ENCODE assay signal across 15 cellular contexts in genomic region chrX:18491601-18492000, GRCh38.
DNase-seq lines count a peak whose midpoint lies in the region; ATAC-seq, FAIRE-seq and TF ChIP-seq lines count a peak whose summit lies in the region.
"Had no signal": no experiment of that assay in that cellular context is flagged by ENCODE, and none has a peak within 500 bp of the region (broad histone marks: within the 10 kb centered on the region; RNA-seq: fewer than 3 reads in every experiment).

No MANE protein-coding gene starts in this region.

- H3K27me3 ChIP-seq in IMR-90 (ENCODE audit: control insufficient read depth, insufficient read depth, low read length), result no peaks in the 10 kb centered on the region
- no peaks in the 10 kb centered on the region for H3K27me3 ChIP-seq in osteoblast (ENCODE audit: insufficient read depth, low read length)
- H3K27me3 ChIP-seq: BE2C had no signal

- H2AK9ac ChIP-seq in IMR-90 (replicated peaks; ENCODE audit: low read depth, low read length, poor library complexity), result no peak overlapping the region

- no peak overlapping the region for H4K8ac ChIP-seq in IMR-90 (ENCODE audit: low read depth in 2 of 2, low read length in 2 of 2)

- H3K79me1 ChIP-seq in IMR-90 (ENCODE audit: low read depth in 1 of 2, low read length in 2 of 2), result peaks cover 0 to 8% of the 10 kb centered on the region in 2 experiments; a peak in 1 of 4 replicates

- no peak overlapping the region for H2BK20ac ChIP-seq in IMR-90 (ENCODE audit: low read depth, low read length)

- ATAC-seq in A549, result no peak
- no peak for ATAC-seq in IMR-90 (ENCODE audit: low read depth)
- ATAC-seq in GM19463 (IDR thresholded peaks at IDR 0.05; ENCODE audit: unreplicated experiment), result no peak

- H4K91ac ChIP-seq in IMR-90 (ENCODE audit: insufficient read depth, low read depth, low read length), result no peak overlapping the region

- H3K4me1 Mint-ChIP-seq in chondrocyte (ENCODE audit: low read depth), result peaks cover 25% of the 10 kb centered on the region
- H3K4me1 Mint-ChIP-seq in T-helper 2 cell treated with Interferon-gamma antibody and Interleukin-4, amounts not matched to agents 5 μg/mL and 100 μg/mL, for 36 hours (ENCODE audit: low read depth), result no peaks in the 10 kb centered on the region
- H3K4me1 Mint-ChIP-seq: CD4-positive, alpha-beta memory T cell had no signal

- no peaks in the 10 kb centered on the region for H3K36me3 Mint-ChIP-seq in chondrocyte (ENCODE audit: low read depth)
- no peaks in the 10 kb centered on the region for H3K36me3 Mint-ChIP-seq in T-helper 2 cell treated with Interferon-gamma antibody and Interleukin-4, amounts not matched to agents 5 μg/mL and 100 μg/mL, for 36 hours (ENCODE audit: low read depth)
- H3K36me3 Mint-ChIP-seq: CD4-positive, alpha-beta memory T cell had no signal

- no peak overlapping the region for H3K4me3 ChIP-seq in A549
- no peak overlapping the region for H3K4me3 ChIP-seq in IMR-90 (ENCODE audit: insufficient read depth, low read depth, low read length)
- no peak overlapping the region for H3K4me3 ChIP-seq in osteoblast (ENCODE audit: insufficient read depth, low read length)

- H3K9ac ChIP-seq in IMR-90 (ENCODE audit: low read depth, low read length), result no peak overlapping the region

- H4K20me1 ChIP-seq in IMR-90 (ENCODE audit: insufficient read depth, low read length) (no peaks in the 10 kb centered on the region), osteoblast (ENCODE audit: insufficient read depth, low read length) (no peaks in the 10 kb centered on the region)

- H2BK15ac ChIP-seq in IMR-90 (ENCODE audit: low read depth, low read length), result no peak overlapping the region

- H3K9me3 Mint-ChIP-seq in chondrocyte (ENCODE audit: low read depth), result peaks cover 21% of the 10 kb centered on the region
- no peaks in the 10 kb centered on the region for H3K9me3 Mint-ChIP-seq in T-helper 2 cell treated with Interferon-gamma antibody and Interleukin-4, amounts not matched to agents 5 μg/mL and 100 μg/mL, for 36 hours
- H3K9me3 Mint-ChIP-seq: CD4-positive, alpha-beta memory T cell had no signal

- 93% methylated on average over 2 of the region's 2 CpGs for WGBS in A549 (ENCODE audit: missing lambda C conversion rate)
- no CpG with 5 or more reads among the region's 2 CpGs for WGBS in IMR-90 (ENCODE audit: extremely low coverage in 2 of 2, insufficient read length in 1 of 2), 2 experiments

- TF ChIP-seq RAD21 in A549 (conservative IDR thresholded peaks at IDR 0.05 in 1 of 2, IDR thresholded peaks at IDR 0.05 in 1 of 2) (no peak), IMR-90 (IDR thresholded peaks at IDR 0.05; ENCODE audit: low read length) (no peak)

- H3K27me3 Mint-ChIP-seq in chondrocyte (ENCODE audit: low read depth), result no peaks in the 10 kb centered on the region
- no peaks in the 10 kb centered on the region for H3K27me3 Mint-ChIP-seq in T-helper 2 cell treated with Interferon-gamma antibody and Interleukin-4, amounts not matched to agents 5 μg/mL and 100 μg/mL, for 36 hours (ENCODE audit: low read depth)
- H3K27me3 Mint-ChIP-seq: CD4-positive, alpha-beta memory T cell had no signal

- H2BK120ac ChIP-seq in IMR-90 (ENCODE audit: low read depth, low read length), result no peak overlapping the region

- no TSS peak for BruUV-seq in IMR-90 (replicated peaks; lab: Mats Ljungman, UMichigan)

- no peak for TF ChIP-seq EP300 in A549 (IDR thresholded peaks at IDR 0.05)

- POLR2A ChIA-PET in A549 (lab: Yijun Ruan, JAX) (no interaction called here), IMR-90 (lab: Charles Lee; ENCODE audit: unreplicated experiment) (no interaction called here)

- no peak overlapping the region for H3K23ac ChIP-seq in IMR-90 (ENCODE audit: low read depth, low read length)

- H3K79me2 ChIP-seq in osteoblast (ENCODE audit: insufficient read depth, low read length), result no peaks in the 10 kb centered on the region

- H2AK5ac ChIP-seq in IMR-90 (ENCODE audit: low read depth, low read length), result no peak overlapping the region

- H3K9me3 ChIP-seq in A549, result no peaks in the 10 kb centered on the region
- H3K9me3 ChIP-seq in IMR-90 (ENCODE audit: control insufficient read depth, insufficient read depth, low read length), result no peaks in the 10 kb centered on the region
- no peaks in the 10 kb centered on the region for H3K9me3 ChIP-seq in osteoblast (ENCODE audit: low read depth, low read length)
- H3K9me3 ChIP-seq: BE2C had no signal

- H3K14ac ChIP-seq in IMR-90 (replicated peaks; ENCODE audit: low read depth, low read length), result no peak overlapping the region

- H3K4me3 Mint-ChIP-seq in chondrocyte (ENCODE audit: unreplicated experiment), result no peak overlapping the region
- no peak overlapping the region for H3K4me3 Mint-ChIP-seq in T-helper 2 cell treated with Interferon-gamma antibody and Interleukin-4, amounts not matched to agents 5 μg/mL and 100 μg/mL, for 36 hours
- H3K4me3 Mint-ChIP-seq: CD4-positive, alpha-beta memory T cell had no signal

- H3K18ac ChIP-seq in IMR-90 (ENCODE audit: low read depth, low read length), result no peak overlapping the region

- no peak for FAIRE-seq in A549 (lab: Jason Lieb, UNC)

- no peaks in the 10 kb centered on the region for H3K9me1 ChIP-seq in IMR-90 (ENCODE audit: insufficient read depth, low read length)

- peak overlapping the region; percentile 18 for H3K27ac Mint-ChIP-seq in chondrocyte (ENCODE audit: unreplicated experiment)
- H3K27ac Mint-ChIP-seq in T-helper 2 cell treated with Interferon-gamma antibody and Interleukin-4, amounts not matched to agents 5 μg/mL and 100 μg/mL, for 36 hours, result no peak overlapping the region
- H3K27ac Mint-ChIP-seq: CD4-positive, alpha-beta memory T cell had no signal

- DNase-seq in A549 (ENCODE audit: low read depth in 1 of 2, low spot score in 1 of 2) (no peak), IMR-90 (no peak), chondrocyte (ENCODE audit: low spot score) (no peak), osteoblast (ENCODE audit: insufficient read length, low spot score, missing footprints) (no peak), midbrain (lab: John Stamatoyannopoulos, UW) (no peak)
- no peak for DNase-seq in T-helper 2 cell treated with Interferon-gamma antibody and Interleukin-4, amounts not matched to agents 5 μg/mL and 100 μg/mL, for 36 hours (ENCODE audit: low spot score)
- DNase-seq: BE2C; CD4-positive, alpha-beta memory T cell; DMS153; DND-41; HCEC 1CT; KG1 had no signal

- CTCF ChIA-PET in A549 (lab: Yijun Ruan, JAX), result no interaction called here
- CTCF ChIA-PET in IMR-90 (lab: Yijun Ruan, JAX), result no interaction called here

- no peak for TF ChIP-seq CTCF in A549 (IDR thresholded peaks at IDR 0.05)
- no peak for TF ChIP-seq CTCF in IMR-90 (conservative IDR thresholded peaks at IDR 0.05; ENCODE audit: low read depth, low read length)
- TF ChIP-seq CTCF in chondrocyte (IDR thresholded peaks at IDR 0.05), result no peak
- TF ChIP-seq CTCF in osteoblast (IDR thresholded peaks at IDR 0.05; ENCODE audit: extremely low read depth, low read depth, low read length), result no peak

- TF ChIP-seq POLR2A in A549 (IDR thresholded peaks at IDR 0.05; ENCODE audit: low read length) (no peak), IMR-90 (IDR thresholded peaks at IDR 0.05; ENCODE audit: low read depth, low read length) (no peak)

- no peak overlapping the region for H2BK5ac ChIP-seq in IMR-90 (ENCODE audit: low read depth, low read length, poor library complexity, severe bottlenecking)

- intact Hi-C loops in IMR-90 (cut with micrococcal nuclease), result no loop called here

- no peak overlapping the region for H3K4me2 ChIP-seq in A549
- H3K4me2 ChIP-seq in IMR-90 (ENCODE audit: low read depth, low read length), result no peak overlapping the region
- no peak overlapping the region for H3K4me2 ChIP-seq in osteoblast (ENCODE audit: insufficient read depth, low read length)

- H3K4me1 ChIP-seq in A549 (no peaks in the 10 kb centered on the region), IMR-90 (ENCODE audit: control insufficient read depth, insufficient read depth, low read length) (no peaks in the 10 kb centered on the region), osteoblast (ENCODE audit: insufficient read depth, low read length) (peaks cover 2% of the 10 kb centered on the region)
- H3K4me1 ChIP-seq: BE2C had no signal

- no peak overlapping the region for H4K5ac ChIP-seq in IMR-90 (ENCODE audit: low read depth, low read length)

- H3K27ac ChIP-seq in A549 (no peak overlapping the region), IMR-90 (ENCODE audit: insufficient read depth, low read length) (no peak overlapping the region), osteoblast (ENCODE audit: low read depth, low read length) (peak overlapping the region; percentile 28)
- H3K27ac ChIP-seq: C4-2B, HL-60 had no signal

- no peak overlapping the region for H3K56ac ChIP-seq in IMR-90 (ENCODE audit: extremely low read depth, insufficient read depth, low read length)

- dilution Hi-C loops in IMR-90 (cut with HindIII; ENCODE audit: low sequenced_read_pairs, unreplicated experiment), result no loop called here

- H3K4ac ChIP-seq in IMR-90 (ENCODE audit: low read depth, low read length), result no peak overlapping the region

- H3K36me3 ChIP-seq in IMR-90 (ENCODE audit: control insufficient read depth, insufficient read depth, low read length) (no peaks in the 10 kb centered on the region), osteoblast (ENCODE audit: insufficient read depth, low read length) (no peaks in the 10 kb centered on the region)
- H3K36me3 ChIP-seq: BE2C had no signal

- H2AFZ ChIP-seq in IMR-90 (replicated peaks; ENCODE audit: low read length, poor library complexity) (no peak overlapping the region), osteoblast (ENCODE audit: low read length) (no peak overlapping the region)

- in situ Hi-C loops in IMR-90 (cut with MboI; ENCODE audit: low sequenced_read_pairs), result no loop called here

TF ChIP-seq in A549, 52 proteins besides CTCF, POLR2A, EP300 and RAD21 (continues in another document):
- TF ChIP-seq FOSB (CRISPR knock-in tag; IDR thresholded peaks at IDR 0.05) (no peak), JUN (IDR thresholded peaks at IDR 0.05) (no peak)

TF ChIP-seq in IMR-90, 13 proteins besides CTCF, POLR2A, EP300 and RAD21:
- TF ChIP-seq MAFK (IDR thresholded peaks at IDR 0.05; ENCODE audit: low read depth, low read length), result peak; percentile 80
- TF ChIP-seq MAZ (IDR thresholded peaks at IDR 0.05; ENCODE audit: borderline replicate concordance, low read depth, low read length), result no peak
